Comparison of ENCODE assay signal across 21 cellular contexts in the genomic region with DNA sequence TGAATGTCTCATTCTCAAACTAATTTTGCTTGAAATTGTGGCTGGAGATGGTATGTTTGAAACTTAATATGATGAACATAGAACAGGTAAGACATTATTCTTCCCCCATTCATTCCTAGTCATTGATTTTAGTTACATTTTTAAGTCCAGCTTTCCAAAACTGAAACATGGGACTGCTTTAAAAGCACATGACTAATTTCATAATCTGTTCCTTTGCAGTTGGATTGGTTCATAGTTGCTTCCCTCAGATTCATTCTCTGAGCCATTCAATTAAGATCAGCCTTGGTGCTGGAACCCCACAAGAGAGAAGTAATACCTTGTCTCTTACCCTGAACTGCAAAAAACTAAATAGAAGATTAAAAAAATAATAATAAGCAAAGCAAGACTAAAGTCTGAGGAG.
DNase-seq lines count a peak whose midpoint lies in the region; ATAC-seq and TF ChIP-seq lines count a peak whose summit lies in the region.
"Had no signal": no experiment of that assay in that cellular context is flagged by ENCODE, and none has a peak within 500 bp of the region (broad histone marks: within the 10 kb centered on the region; RNA-seq: fewer than 3 reads in every experiment).

No MANE protein-coding gene starts in this region.

- no peaks in the 10 kb centered on the region for H3K9me3 Mint-ChIP-seq in activated CD8-positive, alpha-beta memory T cell treated with anti-CD3 and anti-CD28 coated beads, Interleukin-2, amount 10 ng/mL, durations not matched to agents 7 days and 5 days (ENCODE audit: low read depth)
- H3K9me3 Mint-ChIP-seq: activated naive CD4-positive, alpha-beta T cell treated with anti-CD3 and anti-CD28 coated beads, Interleukin-2, amount 10 ng/mL, durations not matched to agents 7 days and 5 days; immature natural killer cell; mesothelial cell of epicardium had no signal

- H3K4me1 Mint-ChIP-seq in activated CD8-positive, alpha-beta memory T cell treated with anti-CD3 and anti-CD28 coated beads, Interleukin-2, amount 10 ng/mL, durations not matched to agents 7 days and 5 days, result peaks cover 16% of the 10 kb centered on the region

- H3K4me2 ChIP-seq in smooth muscle cell, result no peak overlapping the region

- DNase-seq in Right ventricle myocardium inferior (ENCODE audit: missing footprints) (no peak), cardiac septum (ENCODE audit: low spot score) (no peak), sciatic nerve (ENCODE audit: low spot score) (no peak), smooth muscle cell (lab: John Stamatoyannopoulos, UW; ENCODE audit: unreplicated experiment) (no peak)
- no peak for DNase-seq in activated T-cell treated with anti-CD3 and anti-CD28 coated beads, Interleukin-2, amount 50 U/mL, for 1 hour
- DNase-seq in activated CD8-positive, alpha-beta memory T cell treated with anti-CD3 and anti-CD28 coated beads, Interleukin-2, amount 10 ng/mL, durations not matched to agents 7 days and 5 days, result no peak
- DNase-seq: 8988T; activated CD4-positive, alpha-beta T cell treated with anti-CD3 and anti-CD28 coated beads for 48 hours; activated naive CD4-positive, alpha-beta T cell treated with anti-CD3 and anti-CD28 coated beads, Interleukin-2, amount 10 ng/mL, durations not matched to agents 7 days and 5 days; brain microvascular endothelial cell; effector CD4-positive, alpha-beta T cell; immature natural killer cell; Kasumi-1; NCI-H1436; stimulated activated naive CD8-positive, alpha-beta T cell treated with anti-CD3 and anti-CD28 coated beads, Interleukin-15, Interleukin-2, amounts not matched to agents 100 U/mL and 50 U/mL, for 24 hours; T1000 had no signal

- no peak overlapping the region for H3K9ac ChIP-seq in smooth muscle cell (ENCODE audit: low read depth)

- no peaks in the 10 kb centered on the region for H4K20me1 ChIP-seq in smooth muscle cell (ENCODE audit: low read depth)

- no peaks in the 10 kb centered on the region for H3K9me3 ChIP-seq in smooth muscle cell (replicated peaks; ENCODE audit: low read depth)
- H3K9me3 ChIP-seq: SJSA1 had no signal

- intact Hi-C loops in Right ventricle myocardium inferior (cut with DNase I), result loop anchor here (2.0 to 5.0 kb wide), 4 partner anchors 77 to 172 kb away; partner anchors contain the start of gene TGFBR2
- intact Hi-C loops in cardiac septum (cut with DNase I), result loop anchor here (2.0 to 10.0 kb wide), 2 partner anchors 88 to 234 kb away; partner anchors contain the start of gene TGFBR2
- intact Hi-C loops in sciatic nerve (cut with DNase I), result no loop called here

- no peak overlapping the region for H3K4me3 ChIP-seq in smooth muscle cell
- H3K4me3 ChIP-seq: SJSA1 had no signal

- no peaks in the 10 kb centered on the region for H3F3A ChIP-seq in smooth muscle cell (ENCODE audit: low read depth)

- no peak overlapping the region for H2AFZ ChIP-seq in smooth muscle cell (ENCODE audit: low read depth)

- ATAC-seq in Right ventricle myocardium inferior (peak; percentile 17), sciatic nerve (peak; percentile 54), GM21360 (IDR thresholded peaks at IDR 0.05; ENCODE audit: unreplicated experiment) (no peak)
- ATAC-seq in activated CD8-positive, alpha-beta memory T cell treated with anti-CD3 and anti-CD28 coated beads, Interleukin-2, amount 10 ng/mL, durations not matched to agents 7 days and 5 days, result no peak
- ATAC-seq: stimulated activated naive CD8-positive, alpha-beta T cell treated with anti-CD3 and anti-CD28 coated beads, Interleukin-15, Interleukin-2, amounts not matched to agents 100 U/mL and 50 U/mL, for 24 hours had no signal

- CTCF ChIA-PET in activated CD8-positive, alpha-beta memory T cell treated with anti-CD3 and anti-CD28 coated beads, Interleukin-2, amount 10 ng/mL, durations not matched to agents 7 days and 5 days (lab: Charles Lee), result interaction anchor here (1.3 kb wide), 1 partner anchor 174 kb away, joined by 3 read pairs; no protein-coding TSS in a partner anchor

- no peak overlapping the region for H3K27ac Mint-ChIP-seq in activated CD8-positive, alpha-beta memory T cell treated with anti-CD3 and anti-CD28 coated beads, Interleukin-2, amount 10 ng/mL, durations not matched to agents 7 days and 5 days
- H3K27ac Mint-ChIP-seq: activated naive CD4-positive, alpha-beta T cell treated with anti-CD3 and anti-CD28 coated beads, Interleukin-2, amount 10 ng/mL, durations not matched to agents 7 days and 5 days; immature natural killer cell; mesothelial cell of epicardium had no signal

- H3K36me3 Mint-ChIP-seq in activated CD8-positive, alpha-beta memory T cell treated with anti-CD3 and anti-CD28 coated beads, Interleukin-2, amount 10 ng/mL, durations not matched to agents 7 days and 5 days, result peaks cover 2% of the 10 kb centered on the region
- H3K36me3 Mint-ChIP-seq: activated naive CD4-positive, alpha-beta T cell treated with anti-CD3 and anti-CD28 coated beads, Interleukin-2, amount 10 ng/mL, durations not matched to agents 7 days and 5 days; CD14-positive monocyte; immature natural killer cell; mesothelial cell of epicardium had no signal

- H3K27me3 Mint-ChIP-seq in activated CD8-positive, alpha-beta memory T cell treated with anti-CD3 and anti-CD28 coated beads, Interleukin-2, amount 10 ng/mL, durations not matched to agents 7 days and 5 days, result no peaks in the 10 kb centered on the region
- H3K27me3 Mint-ChIP-seq: activated naive CD4-positive, alpha-beta T cell treated with anti-CD3 and anti-CD28 coated beads, Interleukin-2, amount 10 ng/mL, durations not matched to agents 7 days and 5 days had no signal

- H3K79me2 ChIP-seq in smooth muscle cell (ENCODE audit: low read depth), result no peaks in the 10 kb centered on the region

- no peak for TF ChIP-seq CTCF in smooth muscle cell (IDR thresholded peaks at IDR 0.05; ENCODE audit: borderline replicate concordance, insufficient read depth, poor library complexity, severe bottlenecking)

- no peaks in the 10 kb centered on the region for H3K27me3 ChIP-seq in layer of hippocampus (ENCODE audit: control insufficient read depth, insufficient read depth, low read length)
- no peaks in the 10 kb centered on the region for H3K27me3 ChIP-seq in smooth muscle cell (ENCODE audit: low read depth)
- H3K27me3 ChIP-seq: brain microvascular endothelial cell, SJSA1 had no signal

- H3K4me3 Mint-ChIP-seq in activated CD8-positive, alpha-beta memory T cell treated with anti-CD3 and anti-CD28 coated beads, Interleukin-2, amount 10 ng/mL, durations not matched to agents 7 days and 5 days, result no peak overlapping the region
- H3K4me3 Mint-ChIP-seq: activated naive CD4-positive, alpha-beta T cell treated with anti-CD3 and anti-CD28 coated beads, Interleukin-2, amount 10 ng/mL, durations not matched to agents 7 days and 5 days; CD14-positive monocyte; immature natural killer cell; mesothelial cell of epicardium had no signal

- H3K36me3 ChIP-seq in smooth muscle cell (ENCODE audit: low read depth), result no peaks in the 10 kb centered on the region
- H3K36me3 ChIP-seq: brain microvascular endothelial cell, SJSA1 had no signal

- H3K27ac ChIP-seq in layer of hippocampus (ENCODE audit: low read depth, low read length) (peak overlapping the region; percentile 33), smooth muscle cell (ENCODE audit: low read depth) (no peak overlapping the region)
- H3K27ac ChIP-seq: brain microvascular endothelial cell, SJSA1 had no signal

- no peaks in the 10 kb centered on the region for H3K4me1 ChIP-seq in smooth muscle cell (ENCODE audit: low read depth)

Comparison
In these comparisons a context has a peak if more than half of its experiments do, and no peak if none do; other contexts are left out.
1. ATAC-seq: peak in Right ventricle myocardium inferior (single experiment) and sciatic nerve (single experiment); none in activated CD8-positive, alpha-beta memory T cell treated with anti-CD3 and anti-CD28 coated beads, Interleukin-2, amount 10 ng/mL, durations not matched to agents 7 days and 5 days (single experiment) and GM21360 (single experiment).